In genomic region chr3:373193-373784, GRCh38 we compare ENCODE assay signal across 16 cellular contexts.
DNase-seq lines count a peak whose midpoint lies in the region; ATAC-seq, FAIRE-seq and TF ChIP-seq lines count a peak whose summit lies in the region.
"Had no signal": no experiment of that assay in that cellular context is flagged by ENCODE, and none has a peak within 500 bp of the region (broad histone marks: within the 10 kb centered on the region; RNA-seq: fewer than 3 reads in every experiment).

No MANE protein-coding gene starts in this region.

- H2AK5ac ChIP-seq in neuronal stem cell (ENCODE audit: low read depth, low read length) = no peak overlapping the region

- no peak for FAIRE-seq in GM12891 (lab: Jason Lieb, UNC)
- FAIRE-seq: A204.1, GM12878, HTR-8/SVneo had no signal

- TF ChIP-seq POLR2A in GM12891 (IDR thresholded peaks at IDR 0.05; ENCODE audit: low read depth, low read length) = no peak

- no peak overlapping the region for H2BK12ac ChIP-seq in neuronal stem cell (ENCODE audit: low read length)

- no peak overlapping the region for H3K14ac ChIP-seq in neuronal stem cell (ENCODE audit: low read length)

- WGBS in neuronal stem cell (ENCODE audit: extremely low coverage in 2 of 2, insufficient read length in 2 of 2, insufficient replicate concordance in 1 of 2), 2 donors = no CpG with 5 or more reads among the region's 6 CpGs

- H3K9me3 ChIP-seq in neuronal stem cell (replicated peaks in 1 of 2; ENCODE audit: control insufficient read depth in 2 of 2, insufficient read depth in 1 of 2, low read depth in 1 of 2, low read length in 2 of 2) (no peaks in the 10 kb centered on the region), upper lobe of right lung (no peaks in the 10 kb centered on the region)
- H3K9me3 ChIP-seq: BE2C had no signal

- H4K91ac ChIP-seq in neuronal stem cell (ENCODE audit: low read depth, low read length, poor library complexity) = no peak overlapping the region

- H3K79me1 ChIP-seq in neuronal stem cell (ENCODE audit: low read depth, low read length) = no peaks in the 10 kb centered on the region

- H3K27ac ChIP-seq in neuronal stem cell (replicated peaks; ENCODE audit: low read length) = no peak overlapping the region
- no peak overlapping the region for H3K27ac ChIP-seq in upper lobe of right lung
- H3K27ac ChIP-seq: C4-2B had no signal

- H2AFZ ChIP-seq in neuronal stem cell (ENCODE audit: low read length) = no peak overlapping the region

- H3K4ac ChIP-seq in neuronal stem cell (ENCODE audit: low read length) = no peak overlapping the region

- peak; percentile 43 for DNase-seq in NCI-H82 treated with DMSO at 0.1 percent for 48 hours (lab: John Stamatoyannopoulos, UW; ENCODE audit: unreplicated experiment)
- DNase-seq in ecto neural progenitor cell (ENCODE audit: low spot score) = peak; percentile 51
- no peak for DNase-seq in neuronal stem cell (ENCODE audit: low spot score)
- no peak for DNase-seq in upper lobe of right lung
- no peak for DNase-seq in GM12891 (ENCODE audit: insufficient read length, low spot score)
- no peak for DNase-seq in ureter (ENCODE audit: low spot score)
- DNase-seq: BE2C; CD4-positive, alpha-beta memory T cell; DMS79; HCEC 1CT; HFFc6 had no signal

- H2BK120ac ChIP-seq in neuronal stem cell (ENCODE audit: low read depth, low read length) = peak overlapping the region; percentile 36

- no peak overlapping the region for H3K18ac ChIP-seq in neuronal stem cell (ENCODE audit: low read length)

- H3K36me3 ChIP-seq in neuronal stem cell (replicated peaks in 1 of 2; ENCODE audit: control insufficient read depth in 2 of 2, insufficient read depth in 2 of 2, low read length in 2 of 2) (no peaks in the 10 kb centered on the region), upper lobe of right lung (no peaks in the 10 kb centered on the region)
- H3K36me3 ChIP-seq: BE2C had no signal

- intact Hi-C loops in upper lobe of right lung (cut with DNase I) = no loop called here

- no peak overlapping the region for H2BK15ac ChIP-seq in neuronal stem cell (ENCODE audit: low read length)

- H4K8ac ChIP-seq in neuronal stem cell (ENCODE audit: low read depth, low read length) = no peak overlapping the region

- no peaks in the 10 kb centered on the region for H3K27me3 ChIP-seq in neuronal stem cell (ENCODE audit: control insufficient read depth in 3 of 3, insufficient read depth in 3 of 3, low read depth in 1 of 3, low read length in 3 of 3)
- no peaks in the 10 kb centered on the region for H3K27me3 ChIP-seq in upper lobe of right lung
- H3K27me3 ChIP-seq: BE2C had no signal

- no peak overlapping the region for H3K23ac ChIP-seq in neuronal stem cell (ENCODE audit: low read depth, low read length, poor library complexity)

- no peak overlapping the region for H3K9ac ChIP-seq in neuronal stem cell (ENCODE audit: low read depth, low read length, poor library complexity)

- peak; percentile 10 for ATAC-seq in upper lobe of right lung
- ATAC-seq in GM21825 (IDR thresholded peaks at IDR 0.05; ENCODE audit: unreplicated experiment) = no peak
- ATAC-seq: GM12878 had no signal

- H3K4me2 ChIP-seq in neuronal stem cell (ENCODE audit: insufficient read depth, low read length, poor library complexity, severe bottlenecking) = no peak overlapping the region

- H2BK5ac ChIP-seq in neuronal stem cell (ENCODE audit: low read length) = no peak overlapping the region

- no peak for TF ChIP-seq CTCF in upper lobe of right lung (IDR thresholded peaks at IDR 0.05)

- peaks cover 0 to 4% of the 10 kb centered on the region in 2 donors for H3K4me1 ChIP-seq in neuronal stem cell (ENCODE audit: control insufficient read depth in 2 of 2, insufficient read depth in 1 of 2, low read depth in 1 of 2, low read length in 2 of 2)
- no peaks in the 10 kb centered on the region for H3K4me1 ChIP-seq in upper lobe of right lung
- H3K4me1 ChIP-seq: BE2C had no signal

- no peak overlapping the region for H3K4me3 ChIP-seq in neuronal stem cell (ENCODE audit: low read length in 2 of 2)
- H3K4me3 ChIP-seq in upper lobe of right lung = no peak overlapping the region
- H3K4me3 ChIP-seq: GM12878 had no signal

TF ChIP-seq in GM12891, 5 proteins besides CTCF, POLR2A, EP300 and RAD21:
- no peak for TF ChIP-seq TAF1 (IDR thresholded peaks at IDR 0.05; ENCODE audit: low read depth, low read length)
- TF ChIP-seq SPI1 (IDR thresholded peaks at IDR 0.05; ENCODE audit: low read depth, low read length) = no peak
- TF ChIP-seq PAX5 (IDR thresholded peaks at IDR 0.05; ENCODE audit: insufficient read depth, low read length, severe bottlenecking) = no peak
- no peak for TF ChIP-seq POLR2AphosphoS5 (IDR thresholded peaks at IDR 0.05; ENCODE audit: low read depth, low read length)
- TF ChIP-seq POU2F2 (IDR thresholded peaks at IDR 0.05; ENCODE audit: low read depth, low read length) = no peak

Comparison
In these comparisons a context has a peak if more than half of its experiments do, and no peak if none do; other contexts are left out.
1. DNase-seq: peak in NCI-H82 treated with DMSO at 0.1 percent for 48 hours (single experiment) and ecto neural progenitor cell (single experiment); none in neuronal stem cell (single experiment), upper lobe of right lung (single experiment), GM12891 (single experiment) and ureter (single experiment).